In the genomic region with DNA sequence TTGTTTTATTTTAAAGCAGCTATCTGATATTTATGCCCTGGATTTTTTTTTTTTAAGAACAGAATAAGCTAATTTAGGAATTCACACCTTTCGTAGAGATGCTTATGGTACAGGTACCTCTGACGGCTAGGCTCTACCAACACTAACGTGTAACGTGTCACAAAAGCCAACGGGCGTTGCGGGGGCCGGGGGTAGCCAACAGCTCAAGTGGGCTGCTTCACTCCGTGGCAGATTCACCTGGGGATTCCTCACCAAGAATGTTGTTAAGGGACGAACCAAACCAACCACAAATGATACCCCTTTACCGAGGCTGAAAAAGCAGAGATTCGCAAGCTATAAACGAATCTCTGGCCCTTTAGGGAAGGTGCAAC, we compare ENCODE assay signal across 8 cellular contexts. TPM values are rescaled to one million over a fixed set of nuclear protein-coding genes. Genes with fewer than 3 reads are reported as not detected.
DNase-seq lines count a peak whose midpoint lies in the region; ATAC-seq lines count a peak whose summit lies in the region.

No MANE protein-coding gene starts in this region.

- H3K4me2 ChIP-seq in neuronal stem cell (ENCODE audit: insufficient read depth, low read length, poor library complexity, severe bottlenecking), result peak overlapping the region; percentile 56

- H2AFZ ChIP-seq in neuronal stem cell (ENCODE audit: low read length), result peak overlapping the region; percentile 94

- no peak overlapping the region for H3K23ac ChIP-seq in neuronal stem cell (ENCODE audit: low read depth, low read length, poor library complexity)

- DNase-seq in H7 (no peak), SK-N-MC (ENCODE audit: low read depth, low spot score) (no peak), neuronal stem cell (ENCODE audit: low spot score) (no peak), NCI-H1048 (lab: John Stamatoyannopoulos, UW) (no peak)
- DNase-seq in stimulated activated naive CD4-positive, alpha-beta T cell (lab: John Stamatoyannopoulos, UW), result no peak

- no peak for ATAC-seq in HG02588 (IDR thresholded peaks at IDR 0.05; ENCODE audit: unreplicated experiment)
- no peak for ATAC-seq in GM21529 (IDR thresholded peaks at IDR 0.05; ENCODE audit: unreplicated experiment)

- H3K27ac ChIP-seq in SK-N-MC (peak overlapping the region; percentile 2; the same call in 1 of the 2 replicates), ectodermal cell (ENCODE audit: insufficient read depth, low read depth, low read length, poor library complexity, severe bottlenecking) (peak overlapping the region; percentile 98), neuronal stem cell (replicated peaks; ENCODE audit: low read length) (peak overlapping the region; percentile 86)

- no peak overlapping the region for H2BK15ac ChIP-seq in neuronal stem cell (ENCODE audit: low read length)

- H3K4ac ChIP-seq in neuronal stem cell (ENCODE audit: low read length), result no peak overlapping the region

- no peak overlapping the region for H4K91ac ChIP-seq in neuronal stem cell (ENCODE audit: low read depth, low read length, poor library complexity)

- H3K9ac ChIP-seq in SK-N-MC (ENCODE audit: insufficient read length), result peak overlapping the region; percentile 95
- no peak overlapping the region for H3K9ac ChIP-seq in neuronal stem cell (ENCODE audit: low read depth, low read length, poor library complexity)

- H3K9me3 ChIP-seq in SK-N-MC (ENCODE audit: low read depth, low read length) (no peaks in the 10 kb centered on the region), ectodermal cell (ENCODE audit: control insufficient read depth, low read length) (no peaks in the 10 kb centered on the region), neuronal stem cell (replicated peaks in 1 of 2; ENCODE audit: control insufficient read depth in 2 of 2, insufficient read depth in 1 of 2, low read depth in 1 of 2, low read length in 2 of 2) (no peaks in the 10 kb centered on the region)

- H3K36me3 ChIP-seq in H7 (replicated peaks; ENCODE audit: control insufficient read depth, insufficient read depth, low read length) (0 out of 2 replicates have a peak, but pooled peaks cover 1% of the 10 kb centered on the region), SK-N-MC (ENCODE audit: insufficient read depth, low read length) (no peaks in the 10 kb centered on the region), ectodermal cell (ENCODE audit: control insufficient read depth, insufficient read depth, low read length) (no peaks in the 10 kb centered on the region), neuronal stem cell (replicated peaks in 1 of 2; ENCODE audit: control insufficient read depth in 2 of 2, insufficient read depth in 2 of 2, low read length in 2 of 2) (peaks cover 0 to 23% of the 10 kb centered on the region in 2 donors)

- no peak overlapping the region for H2AK5ac ChIP-seq in neuronal stem cell (ENCODE audit: low read depth, low read length)

- H2BK5ac ChIP-seq in neuronal stem cell (ENCODE audit: low read length), result peak overlapping the region; percentile 91

- H3K18ac ChIP-seq in neuronal stem cell (ENCODE audit: low read length), result no peak overlapping the region

- H2BK120ac ChIP-seq in neuronal stem cell (ENCODE audit: low read depth, low read length), result no peak overlapping the region

- no peak overlapping the region for H2BK12ac ChIP-seq in neuronal stem cell (ENCODE audit: low read length)

- H3K27me3 ChIP-seq in H7 (ENCODE audit: control insufficient read depth, insufficient read depth, low read length), result no peaks in the 10 kb centered on the region
- no peaks in the 10 kb centered on the region for H3K27me3 ChIP-seq in ectodermal cell (ENCODE audit: control insufficient read depth, insufficient read depth, low read length, poor library complexity, severe bottlenecking)
- H3K27me3 ChIP-seq in neuronal stem cell (ENCODE audit: control insufficient read depth in 3 of 3, insufficient read depth in 3 of 3, low read depth in 1 of 3, low read length in 3 of 3), result no peaks in the 10 kb centered on the region

- H3K14ac ChIP-seq in neuronal stem cell (ENCODE audit: low read length), result no peak overlapping the region

- H3K4me3 ChIP-seq in H7 (ENCODE audit: insufficient read depth, low read depth, low read length) (peak overlapping the region; percentile 79), SK-N-MC (peak overlapping the region; percentile 86), ectodermal cell (ENCODE audit: insufficient read depth, low read depth, low read length) (peak overlapping the region; percentile 84), neuronal stem cell (ENCODE audit: low read length in 2 of 2) (peak overlapping the region; percentile 59 to 86)

- WGBS in ectodermal cell, 2 experiments, result 5 to 7% methylated on average over 13 of the region's 13 CpGs
- no CpG with 5 or more reads among the region's 13 CpGs for WGBS in neuronal stem cell (ENCODE audit: extremely low coverage in 2 of 2, insufficient read length in 2 of 2, insufficient replicate concordance in 1 of 2), 2 donors

- no peak overlapping the region for H4K8ac ChIP-seq in neuronal stem cell (ENCODE audit: low read depth, low read length)

- H3K79me1 ChIP-seq in neuronal stem cell (ENCODE audit: low read depth, low read length), result peaks cover 2% of the 10 kb centered on the region

- H3K4me1 ChIP-seq in ectodermal cell (ENCODE audit: control insufficient read depth, insufficient read depth, low read length) (peaks cover 11% of the 10 kb centered on the region), neuronal stem cell (ENCODE audit: control insufficient read depth in 2 of 2, insufficient read depth in 1 of 2, low read depth in 1 of 2, low read length in 2 of 2) (peaks cover 5 to 17% of the 10 kb centered on the region in 2 donors)

RNA-seq across cellular contexts. Expression of a gene that starts 1.0 kb away (rescaled TPM):
- total RNA-seq in H7 (2014; rRNA removed; shearing (Covaris generic)), result 24.5 and 29.9 TPM in 2 replicates
- polyA plus RNA-seq in ectodermal cell (2013, experiment 1 of 4), result 27.5 TPM
- polyA plus RNA-seq in ectodermal cell (2013, experiment 2 of 4), result 31.3 TPM
- 18.5 TPM for polyA plus RNA-seq in ectodermal cell (2013, experiment 3 of 4)
- 23.4 TPM for polyA plus RNA-seq in ectodermal cell (2013, experiment 4 of 4)
- 16.8 TPM for polyA plus RNA-seq in neuronal stem cell (2013, experiment 1 of 2)
- polyA plus RNA-seq in neuronal stem cell (2013, experiment 2 of 2), result 15.5 TPM

Comparison
In these comparisons a context has a peak if more than half of its experiments do, and no peak if none do; other contexts are left out.
1. H3K27ac ChIP-seq: peak in every context shown above with its lines; median percentile 98 in ectodermal cell; 86 in neuronal stem cell; 2 in SK-N-MC.